ENCODE assay signal across 1 cellular context in the genomic region with DNA sequence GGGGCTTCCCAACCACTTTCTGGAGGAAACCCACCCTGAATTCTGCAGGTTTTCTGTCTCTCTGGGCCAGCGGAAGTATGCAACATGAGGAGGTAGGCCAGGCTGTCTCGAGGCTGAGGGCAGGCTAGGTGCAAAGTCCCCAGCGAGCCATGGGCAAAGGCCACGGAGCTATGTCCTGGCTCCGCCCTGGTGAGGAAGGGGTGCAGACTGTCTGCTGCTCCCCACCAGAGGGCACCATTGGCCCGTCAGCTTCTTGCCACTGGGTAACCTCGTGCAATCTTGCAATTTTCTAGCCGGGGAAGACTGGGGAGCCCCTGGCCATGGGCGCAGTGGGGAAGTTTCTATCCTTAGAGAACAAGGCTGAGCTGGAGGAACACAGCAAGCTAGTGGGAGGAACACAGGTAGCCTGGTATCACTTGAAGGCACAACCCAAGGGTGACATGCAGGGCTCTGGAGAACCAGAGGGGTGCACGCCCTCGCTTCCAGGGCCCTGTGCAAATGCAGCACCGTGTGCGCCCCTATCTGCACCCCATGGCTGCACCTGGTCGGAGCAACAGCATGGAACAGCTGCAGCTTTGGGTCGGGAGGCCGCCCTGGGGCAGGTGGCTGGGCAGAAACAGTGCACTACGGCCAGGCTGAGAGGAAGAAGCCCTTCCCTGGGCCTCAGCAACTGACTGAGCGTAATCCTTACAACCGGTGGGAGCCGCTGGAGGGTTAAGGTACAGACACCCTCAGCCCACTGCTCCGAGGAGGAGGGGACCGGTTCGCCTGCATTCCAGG.
A peak's percentile ranks its signal among the peaks of the same experiment; 100 is the strongest.
TF ChIP-seq lines count a peak whose summit lies in the region.

No MANE protein-coding gene starts in this region.

TF ChIP-seq in HEK293, 187 proteins besides CTCF, POLR2A, EP300 and RAD21 (continued from another document):
- TF ChIP-seq, protein P1, sequence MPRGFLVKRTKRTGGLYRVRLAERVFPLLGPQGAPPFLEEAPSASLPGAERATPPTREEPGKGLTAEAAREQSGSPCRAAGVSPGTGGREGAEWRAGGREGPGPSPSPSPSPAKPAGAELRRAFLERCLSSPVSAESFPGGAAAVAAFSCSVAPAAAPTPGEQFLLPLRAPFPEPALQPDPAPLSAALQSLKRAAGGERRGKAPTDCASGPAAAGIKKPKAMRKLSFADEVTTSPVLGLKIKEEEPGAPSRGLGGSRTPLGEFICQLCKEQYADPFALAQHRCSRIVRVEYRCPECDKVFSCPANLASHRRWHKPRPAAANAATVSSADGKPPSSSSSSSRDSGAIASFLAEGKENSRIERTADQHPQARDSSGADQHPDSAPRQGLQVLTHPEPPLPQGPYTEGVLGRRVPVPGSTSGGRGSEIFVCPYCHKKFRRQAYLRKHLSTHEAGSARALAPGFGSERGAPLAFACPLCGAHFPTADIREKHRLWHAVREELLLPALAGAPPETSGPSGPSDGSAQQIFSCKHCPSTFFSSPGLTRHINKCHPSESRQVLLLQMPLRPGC (tag by site-specific recombination; IDR thresholded peaks at IDR 0.05), result 0 out of 2 replicates have a peak, but pooled peaks have one; percentile 36
- TF ChIP-seq ZNF341 (tag by site-specific recombination; IDR thresholded peaks at IDR 0.05; ENCODE audit: low read depth) (peak; percentile 65), ZSCAN30 (tag by site-specific recombination; IDR thresholded peaks at IDR 0.05) (0 out of 2 replicates have a peak, but pooled peaks have one; percentile 15), ZBTB8A (tag by site-specific recombination; IDR thresholded peaks at IDR 0.05) (peak; percentile 50; the same call in 1 of the 2 replicates), ZNF624 (tag by site-specific recombination; IDR thresholded peaks at IDR 0.05) (no peak), ZNF140 (tag by site-specific recombination; IDR thresholded peaks at IDR 0.05) (no peak), ZBTB21 (tag by site-specific recombination; IDR thresholded peaks at IDR 0.05) (no peak), ZNF138 (tag by site-specific recombination; IDR thresholded peaks at IDR 0.05; ENCODE audit: borderline replicate concordance) (no peak), ZNF426 (tag by site-specific recombination; IDR thresholded peaks at IDR 0.05) (no peak)
- TF ChIP-seq, protein P2, sequence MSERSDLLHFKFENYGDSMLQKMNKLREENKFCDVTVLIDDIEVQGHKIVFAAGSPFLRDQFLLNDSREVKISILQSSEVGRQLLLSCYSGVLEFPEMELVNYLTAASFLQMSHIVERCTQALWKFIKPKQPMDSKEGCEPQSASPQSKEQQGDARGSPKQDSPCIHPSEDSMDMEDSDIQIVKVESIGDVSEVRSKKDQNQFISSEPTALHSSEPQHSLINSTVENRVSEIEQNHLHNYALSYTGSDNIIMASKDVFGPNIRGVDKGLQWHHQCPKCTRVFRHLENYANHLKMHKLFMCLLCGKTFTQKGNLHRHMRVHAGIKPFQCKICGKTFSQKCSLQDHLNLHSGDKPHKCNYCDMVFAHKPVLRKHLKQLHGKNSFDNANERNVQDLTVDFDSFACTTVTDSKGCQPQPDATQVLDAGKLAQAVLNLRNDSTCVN (tag by site-specific recombination; optimal IDR thresholded peaks at IDR 0.05), result peak; percentile 27
- TF ChIP-seq, protein P3, sequence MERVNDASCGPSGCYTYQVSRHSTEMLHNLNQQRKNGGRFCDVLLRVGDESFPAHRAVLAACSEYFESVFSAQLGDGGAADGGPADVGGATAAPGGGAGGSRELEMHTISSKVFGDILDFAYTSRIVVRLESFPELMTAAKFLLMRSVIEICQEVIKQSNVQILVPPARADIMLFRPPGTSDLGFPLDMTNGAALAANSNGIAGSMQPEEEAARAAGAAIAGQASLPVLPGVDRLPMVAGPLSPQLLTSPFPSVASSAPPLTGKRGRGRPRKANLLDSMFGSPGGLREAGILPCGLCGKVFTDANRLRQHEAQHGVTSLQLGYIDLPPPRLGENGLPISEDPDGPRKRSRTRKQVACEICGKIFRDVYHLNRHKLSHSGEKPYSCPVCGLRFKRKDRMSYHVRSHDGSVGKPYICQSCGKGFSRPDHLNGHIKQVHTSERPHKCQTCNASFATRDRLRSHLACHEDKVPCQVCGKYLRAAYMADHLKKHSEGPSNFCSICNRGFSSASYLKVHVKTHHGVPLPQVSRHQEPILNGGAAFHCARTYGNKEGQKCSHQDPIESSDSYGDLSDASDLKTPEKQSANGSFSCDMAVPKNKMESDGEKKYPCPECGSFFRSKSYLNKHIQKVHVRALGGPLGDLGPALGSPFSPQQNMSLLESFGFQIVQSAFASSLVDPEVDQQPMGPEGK (tag by site-specific recombination; IDR thresholded peaks at IDR 0.05), result peak; percentile 67
